9 cellular contexts compared by ENCODE assay signal in genomic region chr5:116076496-116076895, GRCh38. TPM values are rescaled to one million over a fixed set of nuclear protein-coding genes. Genes with fewer than 3 reads are reported as not detected.
A peak's percentile ranks its signal among the peaks of the same experiment; 100 is the strongest.
DNase-seq lines count a peak whose midpoint lies in the region; ATAC-seq and TF ChIP-seq lines count a peak whose summit lies in the region.
"Had no signal": no experiment of that assay in that cellular context is flagged by ENCODE, and none has a peak within 500 bp of the region (broad histone marks: within the 10 kb centered on the region; RNA-seq: fewer than 3 reads in every experiment).

No MANE protein-coding gene starts in this region.

- intact Hi-C loops in prostate gland (cut with DNase I), result no loop called here

- 68% methylated on average over 1 of the region's 1 CpG for WGBS in prostate gland

- no peaks in the 10 kb centered on the region for H3K9me3 ChIP-seq in prostate gland

- no peaks in the 10 kb centered on the region for H3K4me1 ChIP-seq in prostate gland (replicated peaks)

- no peak overlapping the region for H3K4me3 ChIP-seq in prostate gland

- H3K27me3 ChIP-seq in prostate gland (replicated peaks; ENCODE audit: insufficient read depth), result no peaks in the 10 kb centered on the region

- ATAC-seq in GM18867 (IDR thresholded peaks at IDR 0.05; ENCODE audit: unreplicated experiment) (peak; percentile 97), GM21529 (IDR thresholded peaks at IDR 0.05; ENCODE audit: unreplicated experiment) (peak; percentile 99), HG03521 (IDR thresholded peaks at IDR 0.05; ENCODE audit: unreplicated experiment) (peak; percentile 98), omental fat pad (ENCODE audit: low FRiP score) (no peak)

- no peaks in the 10 kb centered on the region for H3K36me3 ChIP-seq in prostate gland

- DNase-seq in globus pallidus (ENCODE audit: low spot score) (peak; percentile 42), GDM1 (lab: John Stamatoyannopoulos, UW) (no peak), prostate gland (ENCODE audit: low spot score) (no peak), omental fat pad (ENCODE audit: low spot score) (no peak), NCI-H345 (lab: John Stamatoyannopoulos, UW) (no peak)
- DNase-seq: H9 had no signal

- TF ChIP-seq CTCF in prostate gland (IDR thresholded peaks at IDR 0.05) (no peak), omental fat pad (IDR thresholded peaks at IDR 0.05) (no peak)

- TF ChIP-seq POLR2A in prostate gland (IDR thresholded peaks at IDR 0.05), result no peak

- H3K27ac ChIP-seq in prostate gland, result no peak overlapping the region

RNA-seq across cellular contexts. Expression of gene COMMD10, which starts 8.3 kb away (rescaled TPM):
- total RNA-seq in prostate gland, result 10 to 100 TPM; 26.6 to 27.9 TPM
- 10 to 100 TPM; 26.8 to 44.3 (median 33.9) TPM for total RNA-seq in omental fat pad

RNA-seq across cellular contexts. Expression of gene ARL14EPL, which starts 44.2 kb away (rescaled TPM):
- total RNA-seq in prostate gland, result not detected
- total RNA-seq in omental fat pad, result not detected
- total RNA-seq: H9 had no signal
